In the genomic region with DNA sequence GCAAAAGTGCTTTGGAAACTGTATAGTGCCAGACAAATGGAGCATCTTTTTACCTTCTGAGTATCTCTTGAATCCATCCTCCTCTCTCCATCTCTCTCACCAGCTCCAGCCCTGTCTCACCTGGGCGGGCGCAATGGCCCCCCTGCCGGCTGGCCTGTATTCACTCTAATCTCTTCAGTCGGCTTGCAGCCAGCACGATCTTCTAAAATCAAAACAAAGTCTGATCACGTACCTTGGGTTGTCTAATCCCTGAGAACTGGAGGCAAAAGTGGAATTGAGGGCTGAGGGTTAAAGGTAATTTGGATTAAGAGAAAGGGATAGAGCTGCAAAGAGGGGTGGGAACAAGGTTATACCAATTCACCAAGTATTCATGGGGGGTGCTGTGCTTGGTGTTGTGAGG, we compare ENCODE assay signal across 17 cellular contexts.
A peak's percentile ranks its signal among the peaks of the same experiment; 100 is the strongest.
DNase-seq lines count a peak whose midpoint lies in the region; ATAC-seq and TF ChIP-seq lines count a peak whose summit lies in the region.
"Had no signal": no experiment of that assay in that cellular context is flagged by ENCODE, and none has a peak within 500 bp of the region (broad histone marks: within the 10 kb centered on the region; RNA-seq: fewer than 3 reads in every experiment).

No MANE protein-coding gene starts in this region.

- peaks cover 2% of the 10 kb centered on the region for H3K4me1 ChIP-seq in HEK293 (ENCODE audit: control insufficient read depth, insufficient read depth, low read length)

- H3K36me3 ChIP-seq in HEK293 (ENCODE audit: control insufficient read depth in 2 of 2, insufficient read depth in 1 of 2, low read length in 2 of 2) = no peaks in the 10 kb centered on the region
- no peaks in the 10 kb centered on the region for H3K36me3 ChIP-seq in WERI-Rb-1
- H3K36me3 ChIP-seq: SJCRH30 had no signal

- no peak overlapping the region for H3K27ac ChIP-seq in HEK293 (ENCODE audit: extremely low read depth, low read depth, low read length)
- peak overlapping the region; percentile 79 for H3K27ac ChIP-seq in WERI-Rb-1
- H3K27ac ChIP-seq: C4-2B, SJCRH30 had no signal

- peak overlapping the region in 2 of 3 experiments; percentile 8 to 26 for H3K27ac Mint-ChIP-seq in nephron
- H3K27ac Mint-ChIP-seq in stimulated activated naive B cell treated with anti-CD40 and anti-IgM and Interleukin-4, amounts not matched to agents 10 μg/mL and 1 μg/mL and 100 μg/mL, for 72 hours = no peak overlapping the region
- H3K27ac Mint-ChIP-seq: HFFc6, T-helper 17 cell had no signal

- H3K36me3 Mint-ChIP-seq in nephron (ENCODE audit: low read depth) = no peaks in the 10 kb centered on the region
- H3K36me3 Mint-ChIP-seq in stimulated activated naive B cell treated with anti-CD40 and anti-IgM and Interleukin-4, amounts not matched to agents 10 μg/mL and 1 μg/mL and 100 μg/mL, for 72 hours = no peaks in the 10 kb centered on the region

- CTCF ChIA-PET in HEK293 (lab: Yijun Ruan, JAX) = interaction anchor here (0.6 to 2.9 kb wide), 7 partner anchors 13 to 260 kb away, joined by 3 to 15 read pairs (median 7); no protein-coding TSS in a partner anchor

- H3K9me3 Mint-ChIP-seq in nephron = no peaks in the 10 kb centered on the region
- H3K9me3 Mint-ChIP-seq in stimulated activated naive B cell treated with anti-CD40 and anti-IgM and Interleukin-4, amounts not matched to agents 10 μg/mL and 1 μg/mL and 100 μg/mL, for 72 hours = no peaks in the 10 kb centered on the region
- H3K9me3 Mint-ChIP-seq: HFFc6 had no signal

- no peak overlapping the region for H3K4me3 ChIP-seq in HEK293 (ENCODE audit: low read depth, low read length)
- H3K4me3 ChIP-seq in WERI-Rb-1 (ENCODE audit: low read depth, low read length) = peak overlapping the region; percentile 23
- H3K4me3 ChIP-seq: SJCRH30 had no signal

- TF ChIP-seq CTCF in HEK293 (tag by site-specific recombination; IDR thresholded peaks at IDR 0.05) = no peak
- TF ChIP-seq CTCF in WERI-Rb-1 (IDR thresholded peaks at IDR 0.05; ENCODE audit: low read depth, low read length) = peak; percentile 36
- no peak for TF ChIP-seq CTCF in nephron (IDR thresholded peaks at IDR 0.05; ENCODE audit: unreplicated experiment in 3 of 3)

- H3K27me3 Mint-ChIP-seq in nephron (ENCODE audit: low read depth) = peaks cover 40% of the 10 kb centered on the region
- peaks cover 37 to 52% of the 10 kb centered on the region in 2 donors for H3K27me3 Mint-ChIP-seq in stimulated activated naive B cell treated with anti-CD40 and anti-IgM and Interleukin-4, amounts not matched to agents 10 μg/mL and 1 μg/mL and 100 μg/mL, for 72 hours

- peak; percentile 42 to 71 for DNase-seq in NCI-H524 (lab: John Stamatoyannopoulos, UW)
- DNase-seq in NCI-H524 treated with DMSO at 0.1 percent for 48 hours (lab: John Stamatoyannopoulos, UW) = no peak
- peak; percentile 97 for DNase-seq in WERI-Rb-1
- DNase-seq in stimulated activated naive B cell treated with anti-CD40 and anti-IgM and Interleukin-4, amounts not matched to agents 10 μg/mL and 1 μg/mL and 100 μg/mL, for 72 hours = no peak
- DNase-seq in germinal center (ENCODE audit: low spot score) = no peak
- DNase-seq: HFFc6; KG1; NCI-H187; NCI-H510A; NK-92 treated with Interleukin-12 subunit alpha and Interleukin-12 subunit beta, amount 100 ng/mL, for 24 hours; RPMI8226; SJCRH30; T-helper 17 cell had no signal

- POLR2A ChIA-PET in HEK293 (lab: Yijun Ruan, JAX) = no interaction called here

- H3K9me3 ChIP-seq in HEK293 (ENCODE audit: control insufficient read depth, insufficient read depth, low read depth, low read length) (no peaks in the 10 kb centered on the region), WERI-Rb-1 (ENCODE audit: severe bottlenecking) (no peaks in the 10 kb centered on the region)
- H3K9me3 ChIP-seq: SJCRH30 had no signal

- ATAC-seq in stimulated activated naive B cell treated with anti-CD40 and anti-IgM and Interleukin-4, amounts not matched to agents 10 μg/mL and 1 μg/mL and 100 μg/mL, for 72 hours (replicated peaks) = no peak
- ATAC-seq in HG03280 (IDR thresholded peaks at IDR 0.05; ENCODE audit: unreplicated experiment) = no peak
- ATAC-seq: T-helper 17 cell had no signal

- no peaks in the 10 kb centered on the region for H3K27me3 ChIP-seq in WERI-Rb-1 (ENCODE audit: insufficient read depth, low read depth, severe bottlenecking)

- peaks cover 7% of the 10 kb centered on the region for H3K4me1 Mint-ChIP-seq in nephron
- H3K4me1 Mint-ChIP-seq in stimulated activated naive B cell treated with anti-CD40 and anti-IgM and Interleukin-4, amounts not matched to agents 10 μg/mL and 1 μg/mL and 100 μg/mL, for 72 hours = no peaks in the 10 kb centered on the region
- H3K4me1 Mint-ChIP-seq: T-helper 17 cell had no signal

- H3K4me3 Mint-ChIP-seq in nephron = no peak overlapping the region
- no peak overlapping the region for H3K4me3 Mint-ChIP-seq in stimulated activated naive B cell treated with anti-CD40 and anti-IgM and Interleukin-4, amounts not matched to agents 10 μg/mL and 1 μg/mL and 100 μg/mL, for 72 hours
- H3K4me3 Mint-ChIP-seq: HFFc6, T-helper 17 cell had no signal

TF ChIP-seq in HEK293, 187 proteins besides CTCF, POLR2A, EP300 and RAD21:
- TF ChIP-seq, protein P1, sequence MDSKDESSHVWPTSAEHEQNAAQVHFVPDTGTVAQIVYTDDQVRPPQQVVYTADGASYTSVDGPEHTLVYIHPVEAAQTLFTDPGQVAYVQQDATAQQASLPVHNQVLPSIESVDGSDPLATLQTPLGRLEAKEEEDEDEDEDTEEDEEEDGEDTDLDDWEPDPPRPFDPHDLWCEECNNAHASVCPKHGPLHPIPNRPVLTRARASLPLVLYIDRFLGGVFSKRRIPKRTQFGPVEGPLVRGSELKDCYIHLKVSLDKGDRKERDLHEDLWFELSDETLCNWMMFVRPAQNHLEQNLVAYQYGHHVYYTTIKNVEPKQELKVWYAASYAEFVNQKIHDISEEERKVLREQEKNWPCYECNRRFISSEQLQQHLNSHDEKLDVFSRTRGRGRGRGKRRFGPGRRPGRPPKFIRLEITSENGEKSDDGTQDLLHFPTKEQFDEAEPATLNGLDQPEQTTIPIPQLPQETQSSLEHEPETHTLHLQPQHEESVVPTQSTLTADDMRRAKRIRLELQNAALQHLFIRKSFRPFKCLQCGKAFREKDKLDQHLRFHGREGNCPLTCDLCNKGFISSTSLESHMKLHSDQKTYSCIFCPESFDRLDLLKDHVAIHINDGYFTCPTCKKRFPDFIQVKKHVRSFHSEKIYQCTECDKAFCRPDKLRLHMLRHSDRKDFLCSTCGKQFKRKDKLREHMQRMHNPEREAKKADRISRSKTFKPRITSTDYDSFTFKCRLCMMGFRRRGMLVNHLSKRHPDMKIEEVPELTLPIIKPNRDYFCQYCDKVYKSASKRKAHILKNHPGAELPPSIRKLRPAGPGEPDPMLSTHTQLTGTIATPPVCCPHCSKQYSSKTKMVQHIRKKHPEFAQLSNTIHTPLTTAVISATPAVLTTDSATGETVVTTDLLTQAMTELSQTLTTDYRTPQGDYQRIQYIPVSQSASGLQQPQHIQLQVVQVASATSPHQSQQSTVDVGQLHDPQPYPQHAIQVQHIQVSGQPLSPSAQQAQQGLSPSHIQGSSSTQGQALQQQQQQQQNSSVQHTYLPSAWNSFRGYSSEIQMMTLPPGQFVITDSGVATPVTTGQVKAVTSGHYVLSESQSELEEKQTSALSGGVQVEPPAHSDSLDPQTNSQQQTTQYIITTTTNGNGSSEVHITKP (tag by site-specific recombination; IDR thresholded peaks at IDR 0.05) = peak; percentile 83
- no peak for TF ChIP-seq ZNF23 (tag by site-specific recombination; IDR thresholded peaks at IDR 0.05; ENCODE audit: borderline replicate concordance)
- no peak for TF ChIP-seq ZNF561 (tag by site-specific recombination; IDR thresholded peaks at IDR 0.05; ENCODE audit: borderline replicate concordance)

Comparison
In these comparisons a context has a peak if more than half of its experiments do, and no peak if none do; other contexts are left out.
1. DNase-seq: peak in NCI-H524 (2 of 2) and WERI-Rb-1 (single experiment); none in NCI-H524 treated with DMSO at 0.1 percent for 48 hours (single experiment), stimulated activated naive B cell treated with anti-CD40 and anti-IgM and Interleukin-4, amounts not matched to agents 10 μg/mL and 1 μg/mL and 100 μg/mL, for 72 hours (single experiment) and germinal center (single experiment).